ENCODE assay signal across 24 cellular contexts in the genomic region with DNA sequence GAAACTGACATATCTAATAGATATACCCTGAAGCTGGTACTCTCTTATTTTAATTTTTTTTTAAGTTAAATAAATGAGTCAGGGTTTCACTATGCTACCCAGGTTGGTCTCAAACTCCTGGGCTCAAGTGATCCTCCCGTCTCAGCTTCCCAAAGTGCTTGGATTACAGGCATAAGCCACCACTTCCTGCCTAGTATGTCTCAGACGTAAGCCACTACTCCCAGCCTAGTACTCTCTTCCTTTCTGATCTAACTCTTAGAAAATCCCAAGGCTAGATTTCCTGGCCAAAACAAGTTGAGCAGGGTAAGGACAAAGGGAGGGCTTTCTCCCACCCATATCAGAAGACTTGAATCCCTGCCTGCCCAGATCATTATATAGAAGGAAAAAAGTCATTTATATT. TPM values are rescaled to one million over a fixed set of nuclear protein-coding genes. Genes with fewer than 3 reads are reported as not detected.
A peak's percentile ranks its signal among the peaks of the same experiment; 100 is the strongest.
DNase-seq lines count a peak whose midpoint lies in the region; ATAC-seq, FAIRE-seq and TF ChIP-seq lines count a peak whose summit lies in the region.
"Had no signal": no experiment of that assay in that cellular context is flagged by ENCODE, and none has a peak within 500 bp of the region (broad histone marks: within the 10 kb centered on the region; RNA-seq: fewer than 3 reads in every experiment).

No MANE protein-coding gene starts in this region.

- ATAC-seq in Right ventricle myocardium inferior: no peak
- ATAC-seq in HG03045 (IDR thresholded peaks at IDR 0.05; ENCODE audit: unreplicated experiment): no peak
- ATAC-seq: activated CD8-positive, alpha-beta memory T cell treated with anti-CD3 and anti-CD28 coated beads, Interleukin-2, amount 10 ng/mL, durations not matched to agents 7 days and 5 days; Panc1; stimulated activated effector memory CD8-positive, alpha-beta T cell treated with anti-CD3 and anti-CD28 coated beads, Interleukin-12 subunit alpha, Interleukin-12 subunit beta, amount 100 ng/mL, for 72 hours had no signal

- H2AFZ ChIP-seq in astrocyte (ENCODE audit: low read depth, low read length): no peak overlapping the region
- H2AFZ ChIP-seq: hepatocyte had no signal

- no peak overlapping the region for H3K4me2 ChIP-seq in astrocyte (ENCODE audit: low read length)
- H3K4me2 ChIP-seq: hepatocyte had no signal

- no peaks in the 10 kb centered on the region for H3K79me2 ChIP-seq in astrocyte (ENCODE audit: insufficient read depth, low read length)
- H3K79me2 ChIP-seq: hepatocyte had no signal

- H3K4me3 ChIP-seq in astrocyte (ENCODE audit: insufficient read depth, low read depth, low read length): no peak overlapping the region
- H3K4me3 ChIP-seq: hepatocyte, thyroid gland had no signal

- H4K20me1 ChIP-seq in astrocyte (ENCODE audit: insufficient read depth, low read length): no peaks in the 10 kb centered on the region

- H3K9me3 Mint-ChIP-seq in astrocyte (ENCODE audit: unreplicated experiment): peaks cover 3% of the 10 kb centered on the region
- H3K9me3 Mint-ChIP-seq: activated T-helper 2 cell treated with anti-CD3 and anti-CD28 coated beads, Interferon-gamma antibody, Interleukin-2, Interleukin-4, amounts not matched to agents 10 μg/mL and 5 μg/mL and 100 μg/mL, durations not matched to agents 14 hours and 24 hours and 36 hours; CD8-positive, alpha-beta memory T cell; stimulated activated effector memory CD8-positive, alpha-beta T cell treated with anti-CD3 and anti-CD28 coated beads, Interleukin-12 subunit alpha, Interleukin-12 subunit beta, amount 100 ng/mL, for 72 hours had no signal

- H3K9ac ChIP-seq in astrocyte (ENCODE audit: low read length): no peak overlapping the region

- no peaks in the 10 kb centered on the region for H3K27me3 ChIP-seq in astrocyte (ENCODE audit: insufficient read depth, low read length)
- H3K27me3 ChIP-seq: thyroid gland had no signal

- no peak for TF ChIP-seq CTCF in astrocyte (IDR thresholded peaks at IDR 0.05; ENCODE audit: insufficient read depth, low read depth, low read length)

- H3K27ac Mint-ChIP-seq in astrocyte (ENCODE audit: unreplicated experiment): no peak overlapping the region
- H3K27ac Mint-ChIP-seq: activated CD8-positive, alpha-beta memory T cell treated with anti-CD3 and anti-CD28 coated beads, Interleukin-2, amount 10 ng/mL, durations not matched to agents 7 days and 5 days; activated T-helper 2 cell treated with anti-CD3 and anti-CD28 coated beads, Interferon-gamma antibody, Interleukin-2, Interleukin-4, amounts not matched to agents 10 μg/mL and 5 μg/mL and 100 μg/mL, durations not matched to agents 14 hours and 24 hours and 36 hours; CD8-positive, alpha-beta memory T cell; stimulated activated effector memory CD8-positive, alpha-beta T cell treated with anti-CD3 and anti-CD28 coated beads, Interleukin-12 subunit alpha, Interleukin-12 subunit beta, amount 100 ng/mL, for 72 hours had no signal

- no peak overlapping the region for H3K27ac ChIP-seq in astrocyte (ENCODE audit: low read depth, low read length)
- H3K27ac ChIP-seq: hepatocyte, thyroid gland had no signal

- no peaks in the 10 kb centered on the region for H3K9me3 ChIP-seq in astrocyte (ENCODE audit: insufficient read depth, low read depth, low read length)
- H3K9me3 ChIP-seq: thyroid gland had no signal

- DNase-seq in Daoy (ENCODE audit: low read depth) (peak; percentile 81), LHCN-M2 (ENCODE audit: low read depth) (peak; percentile 87), astrocyte (ENCODE audit: low read depth) (peak; percentile 77), kidney tubule cell (ENCODE audit: low spot score) (peak; percentile 75), midbrain (lab: John Stamatoyannopoulos, UW) (no peak), Right ventricle myocardium inferior (ENCODE audit: missing footprints) (no peak)
- DNase-seq in activated naive CD4-positive, alpha-beta T cell treated with Interleukin-2 at 50 U/mL for 16 hours: no peak
- DNase-seq: activated CD8-positive, alpha-beta memory T cell treated with anti-CD3 and anti-CD28 coated beads, Interleukin-2, amount 10 ng/mL, durations not matched to agents 7 days and 5 days; caudate nucleus; CD8-positive, alpha-beta memory T cell; DMS79 treated with DMSO at 0.1 percent for 48 hours; GOT3; MV-4-11; NCI-H1930; NCI-H524 treated with DMSO at 0.1 percent for 48 hours; stimulated activated CD4-positive, alpha-beta T cell treated with anti-CD3 and anti-CD28 coated beads, Interleukin-15, amount 100 ng/mL, for 24 hours; thyroid gland had no signal

- no peaks in the 10 kb centered on the region for H3K36me3 Mint-ChIP-seq in astrocyte (ENCODE audit: low read depth, unreplicated experiment)
- H3K36me3 Mint-ChIP-seq: activated CD8-positive, alpha-beta memory T cell treated with anti-CD3 and anti-CD28 coated beads, Interleukin-2, amount 10 ng/mL, durations not matched to agents 7 days and 5 days; stimulated activated effector memory CD8-positive, alpha-beta T cell treated with anti-CD3 and anti-CD28 coated beads, Interleukin-12 subunit alpha, Interleukin-12 subunit beta, amount 100 ng/mL, for 72 hours had no signal

- intact Hi-C loops in Right ventricle myocardium inferior (cut with DNase I): no loop called here

- peaks cover 38% of the 10 kb centered on the region for H3K4me1 ChIP-seq in astrocyte (ENCODE audit: insufficient read depth, low read length)

- FAIRE-seq in astrocyte (lab: Jason Lieb, UNC): peak; percentile 55

- peaks cover 24% of the 10 kb centered on the region for H3K4me1 Mint-ChIP-seq in astrocyte (ENCODE audit: low read depth, unreplicated experiment)

- H3K36me3 ChIP-seq in astrocyte (ENCODE audit: insufficient read depth, low read length): no peaks in the 10 kb centered on the region
- H3K36me3 ChIP-seq: thyroid gland had no signal

- no peak overlapping the region for H3K4me3 Mint-ChIP-seq in astrocyte (ENCODE audit: unreplicated experiment)
- H3K4me3 Mint-ChIP-seq: activated CD8-positive, alpha-beta memory T cell treated with anti-CD3 and anti-CD28 coated beads, Interleukin-2, amount 10 ng/mL, durations not matched to agents 7 days and 5 days; CD8-positive, alpha-beta memory T cell; stimulated activated effector memory CD8-positive, alpha-beta T cell treated with anti-CD3 and anti-CD28 coated beads, Interleukin-12 subunit alpha, Interleukin-12 subunit beta, amount 100 ng/mL, for 72 hours had no signal

- peaks cover 44% of the 10 kb centered on the region for H3K27me3 Mint-ChIP-seq in astrocyte (ENCODE audit: low read depth, unreplicated experiment)

RNA-seq across cellular contexts. Expression of gene HOXB1, which starts 33.7 kb away (rescaled TPM):
- not detected in 2 replicates for total RNA-seq in Daoy (2014; rRNA removed; shearing (Covaris generic))
- total RNA-seq in LHCN-M2 (2014; rRNA removed) (not detected in 2 replicates), astrocyte (not detected in 2 replicates), Right ventricle myocardium inferior (not detected)
- polyA plus RNA-seq in LHCN-M2 (2012): not detected
- total RNA-seq: activated CD8-positive, alpha-beta memory T cell treated with anti-CD3 and anti-CD28 coated beads, Interleukin-2, amount 10 ng/mL, durations not matched to agents 7 days and 5 days; activated T-helper 2 cell treated with anti-CD3 and anti-CD28 coated beads, Interferon-gamma antibody, Interleukin-2, Interleukin-4, amounts not matched to agents 10 μg/mL and 5 μg/mL and 100 μg/mL, durations not matched to agents 14 hours and 24 hours and 36 hours; CD8-positive, alpha-beta memory T cell; hepatocyte; kidney epithelial cell; mononuclear cell; thyroid gland had no signal
- polyA plus RNA-seq: CD8-positive, alpha-beta memory T cell; hepatocyte had no signal

RNA-seq across cellular contexts. Expression of gene HOXB2, which starts 47.8 kb away (rescaled TPM):
- 1.3 and 15.9 TPM in 2 replicates for total RNA-seq in Daoy (2014; rRNA removed; shearing (Covaris generic))
- total RNA-seq in LHCN-M2 (2014; rRNA removed): 59.3 and 65.3 TPM in 2 replicates
- 30.4 TPM for polyA plus RNA-seq in LHCN-M2 (2012)
- total RNA-seq in astrocyte: 0.41 and 1.8 TPM in 2 replicates
- 2.5 TPM for total RNA-seq in Right ventricle myocardium inferior

Comparison
In these comparisons a context has a peak if more than half of its experiments do, and no peak if none do; other contexts are left out.
1. DNase-seq: peak in Daoy (single experiment), LHCN-M2 (single experiment), astrocyte (single experiment) and kidney tubule cell (single experiment); none in activated naive CD4-positive, alpha-beta T cell treated with Interleukin-2 at 50 U/mL for 16 hours (single experiment), midbrain (single experiment) and Right ventricle myocardium inferior (single experiment).